Comparison of ENCODE assay signal across 14 cellular contexts in the genomic region with DNA sequence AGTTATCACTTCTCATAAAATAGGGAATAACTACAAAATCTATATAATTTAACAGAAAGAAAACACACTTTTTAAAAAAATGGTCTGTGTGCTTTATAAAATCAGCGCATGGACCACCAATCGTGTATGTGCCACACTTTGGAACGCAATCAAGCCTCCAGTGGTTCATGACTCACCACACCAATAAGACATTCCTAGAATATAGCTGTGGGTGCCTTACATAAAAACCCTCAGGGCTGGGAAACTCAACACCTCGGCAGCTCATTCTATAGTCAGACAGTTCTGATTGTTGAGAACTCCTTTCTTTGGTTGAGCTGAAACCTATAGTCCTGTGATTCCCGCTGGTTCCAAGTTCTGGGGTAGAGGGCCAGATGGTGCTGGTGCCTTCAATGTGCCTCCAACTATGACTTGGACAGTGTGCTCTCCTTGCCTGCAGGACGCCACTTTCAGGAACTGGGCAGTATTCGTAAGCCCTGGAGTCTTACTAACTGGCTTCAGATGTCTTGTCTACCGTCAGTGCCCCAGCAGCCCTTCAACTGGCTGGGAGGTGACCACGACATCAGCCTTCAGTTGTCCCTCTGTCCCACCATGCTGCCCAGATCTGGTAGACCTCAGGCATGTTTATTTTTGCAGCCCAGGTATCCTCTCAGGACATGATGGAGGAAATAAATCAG.
DNase-seq lines count a peak whose midpoint lies in the region; ATAC-seq and TF ChIP-seq lines count a peak whose summit lies in the region.
"Had no signal": no experiment of that assay in that cellular context is flagged by ENCODE, and none has a peak within 500 bp of the region (broad histone marks: within the 10 kb centered on the region; RNA-seq: fewer than 3 reads in every experiment).

No MANE protein-coding gene starts in this region.

- POLR2A ChIA-PET in OCI-LY7 (lab: Charles Lee), result no interaction called here

- peak; percentile 70 for DNase-seq in AG09309 (ENCODE audit: low read depth)
- DNase-seq in HFFc6, result peak; percentile 87
- peak; percentile 73 to 87 for DNase-seq in foreskin keratinocyte
- DNase-seq in RPMI8226, result no peak
- DNase-seq in OCI-LY7 (ENCODE audit: low spot score), result no peak
- no peak for DNase-seq in caudate nucleus (lab: John Stamatoyannopoulos, UW)
- DNase-seq: activated CD8-positive, alpha-beta memory T cell treated with anti-CD3 and anti-CD28 coated beads for 24 hours; aorta; kidney glomerular epithelial cell; NCI-H146 had no signal

- H3K27me3 ChIP-seq in foreskin keratinocyte, result no peaks in the 10 kb centered on the region
- H3K27me3 ChIP-seq: BLaER1 had no signal

- peaks cover 3% of the 10 kb centered on the region; the same call in 1 of the 2 replicates for H3K27me3 Mint-ChIP-seq in HFFc6 (ENCODE audit: insufficient read depth)
- peaks cover 12% of the 10 kb centered on the region for H3K27me3 Mint-ChIP-seq in activated T-helper 17 cell treated with anti-CD3 and anti-CD28 coated beads, Interleukin-2, amount 50 U/mL, for 72 hours

- H3K27ac ChIP-seq in foreskin keratinocyte (peak overlapping the region; percentile 17), OCI-LY7 (ENCODE audit: low read depth, low read length, poor library complexity, severe bottlenecking) (no peak overlapping the region), caudate nucleus (ENCODE audit: low read depth, low read length) (no peak overlapping the region)
- H3K27ac ChIP-seq: BLaER1 had no signal

- H3K4me1 Mint-ChIP-seq in HFFc6 (ENCODE audit: low read depth), result peaks cover 85% of the 10 kb centered on the region
- peaks cover 5% of the 10 kb centered on the region for H3K4me1 Mint-ChIP-seq in activated T-helper 17 cell treated with anti-CD3 and anti-CD28 coated beads, Interleukin-2, amount 50 U/mL, for 72 hours

- H3K9me3 Mint-ChIP-seq in HFFc6, result peaks cover 9% of the 10 kb centered on the region
- H3K9me3 Mint-ChIP-seq in activated T-helper 17 cell treated with anti-CD3 and anti-CD28 coated beads, Interleukin-2, amount 50 U/mL, for 72 hours, result no peaks in the 10 kb centered on the region

- peaks cover 13% of the 10 kb centered on the region for H3K36me3 Mint-ChIP-seq in HFFc6 (ENCODE audit: low read depth)
- no peaks in the 10 kb centered on the region for H3K36me3 Mint-ChIP-seq in activated T-helper 17 cell treated with anti-CD3 and anti-CD28 coated beads, Interleukin-2, amount 50 U/mL, for 72 hours (ENCODE audit: low read depth)

- ATAC-seq in activated T-helper 17 cell treated with anti-CD3 and anti-CD28 coated beads, Interleukin-2, amount 50 U/mL, for 72 hours (replicated peaks), result no peak
- peak; percentile 84 for ATAC-seq in foreskin keratinocyte
- no peak for ATAC-seq in GM19324 (IDR thresholded peaks at IDR 0.05; ENCODE audit: low FRiP score, unreplicated experiment)

- H3K9me3 ChIP-seq in OCI-LY7 (ENCODE audit: low read length), result peaks cover 5% of the 10 kb centered on the region; the same call in 1 of the 2 replicates

- H3K4me2 ChIP-seq in OCI-LY7 (ENCODE audit: low read length), result no peak overlapping the region

- peak overlapping the region; percentile 99 for H3K27ac Mint-ChIP-seq in HFFc6
- H3K27ac Mint-ChIP-seq in activated T-helper 17 cell treated with anti-CD3 and anti-CD28 coated beads, Interleukin-2, amount 50 U/mL, for 72 hours, result no peak overlapping the region

- H3K36me3 ChIP-seq in OCI-LY7 (ENCODE audit: insufficient read depth, low read length), result no peaks in the 10 kb centered on the region
- H3K36me3 ChIP-seq: BLaER1 had no signal

- H3K4me3 ChIP-seq in AG09309 (ENCODE audit: control insufficient read depth, low read depth, low read length) (no peak overlapping the region), OCI-LY7 (ENCODE audit: low read depth, low read length, poor library complexity, severe bottlenecking) (no peak overlapping the region)
- H3K4me3 ChIP-seq: BLaER1, skin epidermis had no signal

- no peaks in the 10 kb centered on the region for H4K20me1 ChIP-seq in OCI-LY7 (ENCODE audit: insufficient read depth, low read length)
- H4K20me1 ChIP-seq: BLaER1 had no signal

- H3K9me2 ChIP-seq in OCI-LY7 (ENCODE audit: insufficient read depth, low read length), result no peaks in the 10 kb centered on the region

- BruUV-seq in OCI-LY7 (replicated peaks; lab: Mats Ljungman, UMichigan), result no TSS peak

- H2AFZ ChIP-seq in OCI-LY7 (ENCODE audit: low read length), result no peak overlapping the region

- CTCF ChIA-PET in OCI-LY7 (lab: Charles Lee; ENCODE audit: unreplicated experiment), result no interaction called here

- intact Hi-C loops in OCI-LY7 (cut with micrococcal nuclease; ENCODE audit: unreplicated experiment), result no loop called here

- peak overlapping the region; percentile 84 for H3K4me3 Mint-ChIP-seq in HFFc6
- peak overlapping the region; percentile 82 for H3K4me3 Mint-ChIP-seq in activated T-helper 17 cell treated with anti-CD3 and anti-CD28 coated beads, Interleukin-2, amount 50 U/mL, for 72 hours

- peaks cover 12% of the 10 kb centered on the region for H3K4me1 ChIP-seq in foreskin keratinocyte
- no peaks in the 10 kb centered on the region for H3K4me1 ChIP-seq in OCI-LY7 (ENCODE audit: insufficient read depth, low read length, poor library complexity, severe bottlenecking)

- no peaks in the 10 kb centered on the region for H3K79me2 ChIP-seq in OCI-LY7 (ENCODE audit: insufficient read depth, low read depth, low read length)

- no peak for TF ChIP-seq CTCF in AG09309 (IDR thresholded peaks at IDR 0.05; ENCODE audit: control insufficient read depth, insufficient read depth, low read depth, low read length, missing control alignments)
- TF ChIP-seq CTCF in HFFc6 (IDR thresholded peaks at IDR 0.05), result no peak
- no peak for TF ChIP-seq CTCF in foreskin keratinocyte (conservative IDR thresholded peaks at IDR 0.05)
- no peak for TF ChIP-seq CTCF in OCI-LY7 (conservative IDR thresholded peaks at IDR 0.05; ENCODE audit: low read length)

Comparison
In these comparisons a context has a peak if more than half of its experiments do, and no peak if none do; other contexts are left out.
1. DNase-seq: peak in AG09309 (single experiment), HFFc6 (single experiment) and foreskin keratinocyte (2 of 2); none in RPMI8226 (single experiment), OCI-LY7 (single experiment) and caudate nucleus (0 of 61).